Comparison of ENCODE assay signal across 8 cellular contexts in genomic region chr11:129896062-129896461, GRCh38. TPM values are rescaled to one million over a fixed set of nuclear protein-coding genes. Genes with fewer than 3 reads are reported as not detected.
DNase-seq lines count a peak whose midpoint lies in the region; ATAC-seq, FAIRE-seq and TF ChIP-seq lines count a peak whose summit lies in the region.

No MANE protein-coding gene starts in this region.

- BruUV-seq in PC-3 (replicated peaks; lab: Mats Ljungman, UMichigan) = no TSS peak

- TF ChIP-seq CTCF in PC-3 (conservative IDR thresholded peaks at IDR 0.05; ENCODE audit: low read depth, low read length) (no peak), neural cell (IDR thresholded peaks at IDR 0.05; ENCODE audit: poor library complexity, severe bottlenecking) (no peak)

- TF ChIP-seq EP300 in neural cell (conservative IDR thresholded peaks at IDR 0.05; ENCODE audit: poor library complexity, severe bottlenecking) = no peak

- intact Hi-C loops in PC-3 (cut with micrococcal nuclease) = no loop called here

- peaks cover 42% of the 10 kb centered on the region for H3K79me2 ChIP-seq in PC-3 (ENCODE audit: low read length)
- peaks cover 17% of the 10 kb centered on the region for H3K79me2 ChIP-seq in neural cell (replicated peaks; ENCODE audit: insufficient read depth, low read length)

- H3K9ac ChIP-seq in PC-3 (ENCODE audit: low read length) (peak overlapping the region; percentile 87), endocrine pancreas (ENCODE audit: control insufficient read depth, insufficient read depth, low read length) (peak overlapping the region; percentile 85), neural cell (ENCODE audit: low read length) (peak overlapping the region; percentile 67)

- peaks cover 13% of the 10 kb centered on the region for H4K20me1 ChIP-seq in PC-3 (ENCODE audit: low read length)
- H4K20me1 ChIP-seq in neural cell (ENCODE audit: insufficient read depth) = no peaks in the 10 kb centered on the region

- no peak for FAIRE-seq in H54 (lab: Jason Lieb, UNC)

- TF ChIP-seq POLR2A in H54 (IDR thresholded peaks at IDR 0.05; ENCODE audit: low read depth, low read length) = no peak

- H3K4me1 ChIP-seq in PC-3 (ENCODE audit: insufficient read depth, low read length) (peaks cover 20% of the 10 kb centered on the region), endocrine pancreas (ENCODE audit: control insufficient read depth, insufficient read depth, low read length) (no peaks in the 10 kb centered on the region)

- peak overlapping the region; percentile 90 for H2AFZ ChIP-seq in PC-3 (ENCODE audit: low read length)
- peak overlapping the region; percentile 86 for H2AFZ ChIP-seq in neural cell (ENCODE audit: low read depth, low read length)

- POLR2A ChIA-PET in PC-3 (lab: Charles Lee; ENCODE audit: unreplicated experiment) = interaction anchor here (0.6 kb wide), 1 partner anchor 18 kb away, joined by 3 read pairs; no protein-coding TSS in a partner anchor

- H3K36me3 ChIP-seq in PC-3 (ENCODE audit: low read depth, low read length) (peaks cover 19% of the 10 kb centered on the region), endocrine pancreas (ENCODE audit: control insufficient read depth, insufficient read depth, low read length) (no peaks in the 10 kb centered on the region), neural cell (ENCODE audit: insufficient read depth, low read length) (no peaks in the 10 kb centered on the region)

- no peak for TF ChIP-seq RAD21 in neural cell (conservative IDR thresholded peaks at IDR 0.05)

- H3K9me3 ChIP-seq in PC-3 (ENCODE audit: low read length) (no peaks in the 10 kb centered on the region), endocrine pancreas (ENCODE audit: control insufficient read depth, low read length) (no peaks in the 10 kb centered on the region), neural cell (ENCODE audit: low read length) (no peaks in the 10 kb centered on the region)

- CTCF ChIA-PET in PC-3 (lab: Charles Lee) = no interaction called here

- H3K9me2 ChIP-seq in PC-3 (replicated peaks; ENCODE audit: low read length) (no peaks in the 10 kb centered on the region), neural cell (ENCODE audit: insufficient read depth, low read length) (no peaks in the 10 kb centered on the region)

- H3K4me3 ChIP-seq in PC-3 (ENCODE audit: low read length) (peak overlapping the region; percentile 92), endocrine pancreas (ENCODE audit: control insufficient read depth, insufficient read depth, low read length) (peak overlapping the region; percentile 67), neural cell (ENCODE audit: low read length) (peak overlapping the region; percentile 93)

- no peaks in the 10 kb centered on the region for H3F3A ChIP-seq in PC-3 (ENCODE audit: low read length, unreplicated experiment)
- H3F3A ChIP-seq in neural cell (ENCODE audit: insufficient read depth, low read length, poor library complexity, severe bottlenecking) = no peaks in the 10 kb centered on the region

- peak overlapping the region; percentile 83 for H3K4me2 ChIP-seq in PC-3 (ENCODE audit: low read length)
- no peak overlapping the region for H3K4me2 ChIP-seq in neural cell (ENCODE audit: low read length)

- ATAC-seq in PC-3 = no peak; the same call in 1 of the 2 replicates
- ATAC-seq in HG03139 (IDR thresholded peaks at IDR 0.05; ENCODE audit: unreplicated experiment) = no peak
- ATAC-seq in HG03521 (IDR thresholded peaks at IDR 0.05; ENCODE audit: unreplicated experiment) = no peak

- peak; percentile 5 for DNase-seq in H54 (ENCODE audit: insufficient read length, low spot score)
- DNase-seq in PC-3 = no peak
- no peak for DNase-seq in amniotic stem cell (lab: John Stamatoyannopoulos, UW)
- no peak for DNase-seq in NCI-H1694 treated with DMSO at 0.1 percent for 48 hours (lab: John Stamatoyannopoulos, UW)

- H3K27me3 ChIP-seq in PC-3 (ENCODE audit: low read length) = no peaks in the 10 kb centered on the region
- no peaks in the 10 kb centered on the region for H3K27me3 ChIP-seq in endocrine pancreas (ENCODE audit: control insufficient read depth, insufficient read depth, low read length)
- H3K27me3 ChIP-seq in neural cell (ENCODE audit: insufficient read depth, low read depth, low read length) = no peaks in the 10 kb centered on the region

- H3K27ac ChIP-seq in PC-3 (ENCODE audit: low read length) = no peak overlapping the region
- H3K27ac ChIP-seq in neural cell (ENCODE audit: low read length) = peak overlapping the region; percentile 56

TF ChIP-seq in neural cell, 6 proteins besides CTCF, POLR2A, EP300 and RAD21:
- TF ChIP-seq SMC3 (conservative IDR thresholded peaks at IDR 0.05; ENCODE audit: poor library complexity) (no peak), TAF1 (IDR thresholded peaks at IDR 0.05; ENCODE audit: low read depth) (no peak), REST (IDR thresholded peaks at IDR 0.05; ENCODE audit: borderline replicate concordance) (no peak), MXI1 (conservative IDR thresholded peaks at IDR 0.05; ENCODE audit: poor library complexity, severe bottlenecking) (no peak)

RNA-seq across cellular contexts. Expression of gene NFRKB, which starts 0.7 kb away (rescaled TPM):
- total RNA-seq in PC-3 (2014; rRNA removed) = 48.2 and 57.0 TPM in 2 replicates
- 26.6 and 26.7 TPM in 2 replicates for polyA plus RNA-seq in neural cell
- 35.8 and 38.1 TPM in 2 replicates for polyA minus RNA-seq in neural cell
